ENCODE assay signal across 9 cellular contexts in the genomic region with DNA sequence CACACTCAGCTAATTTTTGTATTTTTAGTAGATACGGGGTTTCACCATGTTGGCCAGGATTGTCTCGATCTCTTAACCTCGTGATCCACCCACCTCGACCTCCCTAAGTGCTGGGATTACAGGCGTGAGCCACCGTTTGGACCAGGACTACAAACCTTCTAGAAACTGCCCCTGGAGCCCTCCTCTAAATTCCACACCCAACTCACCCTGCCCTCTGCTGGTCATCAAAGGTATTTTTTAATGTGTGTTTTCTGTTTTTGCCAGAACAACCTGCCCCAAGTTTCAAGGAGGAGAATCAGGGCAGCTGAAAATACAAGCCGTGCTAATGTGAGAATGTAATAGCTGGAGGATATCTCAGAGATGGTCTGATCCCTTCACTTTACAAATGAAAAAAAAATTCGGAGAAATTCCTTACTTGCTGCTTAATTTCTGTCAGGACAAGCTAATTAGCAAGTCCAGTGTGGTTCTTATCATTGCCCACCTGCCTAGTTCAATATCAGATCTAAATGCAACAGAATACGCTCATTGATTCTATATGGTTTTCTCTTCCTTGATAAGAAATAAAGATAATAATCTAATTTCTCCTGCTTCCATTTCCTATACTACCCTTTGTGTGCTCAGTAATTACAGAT. TPM values are rescaled to one million over a fixed set of nuclear protein-coding genes. Genes with fewer than 3 reads are reported as not detected.
DNase-seq lines count a peak whose midpoint lies in the region; ATAC-seq and TF ChIP-seq lines count a peak whose summit lies in the region.
"Had no signal": no experiment of that assay in that cellular context is flagged by ENCODE, and none has a peak within 500 bp of the region (broad histone marks: within the 10 kb centered on the region; RNA-seq: fewer than 3 reads in every experiment).

No MANE protein-coding gene starts in this region.

- no peaks in the 10 kb centered on the region for H3K36me3 Mint-ChIP-seq in natural killer cell
- no peaks in the 10 kb centered on the region for H3K36me3 Mint-ChIP-seq in natural killer cell treated with Interleukin-12 subunit alpha and Interleukin-12 subunit beta and Interleukin-15 and Interleukin-18, amount 100 ng/mL, for 72 hours
- H3K36me3 Mint-ChIP-seq in naive thymus-derived CD4-positive, alpha-beta T cell: peaks cover 0 to 4% (median 0%) of the 10 kb centered on the region in 5 donors

- no peaks in the 10 kb centered on the region for H3K36me3 ChIP-seq in SK-N-SH (replicated peaks in 1 of 2; ENCODE audit: control insufficient read depth in 1 of 2, insufficient read depth in 2 of 2, low read length in 1 of 2)
- H3K36me3 ChIP-seq in naive thymus-derived CD4-positive, alpha-beta T cell (ENCODE audit: control insufficient read depth in 2 of 3, insufficient read depth in 3 of 3, low read length in 3 of 3): no peaks in the 10 kb centered on the region

- H3K9ac ChIP-seq in SK-N-SH: no peak overlapping the region

- POLR2A ChIA-PET in SK-N-SH (lab: Yijun Ruan, JAX): interaction anchor here (0.6 kb wide), 1 partner anchor 51 kb away, joined by 3 read pairs; no protein-coding TSS in a partner anchor
- POLR2A ChIA-PET in naive thymus-derived CD4-positive, alpha-beta T cell (lab: Charles Lee): no interaction called here

- no peaks in the 10 kb centered on the region for H3K4me1 Mint-ChIP-seq in natural killer cell
- H3K4me1 Mint-ChIP-seq in natural killer cell treated with Interleukin-12 subunit alpha and Interleukin-12 subunit beta and Interleukin-15 and Interleukin-18, amount 100 ng/mL, for 72 hours (ENCODE audit: low read depth in 2 of 2): peaks cover 0 to 4% of the 10 kb centered on the region in 2 donors
- H3K4me1 Mint-ChIP-seq in naive thymus-derived CD4-positive, alpha-beta T cell: peaks cover 5 to 18% (median 13%) of the 10 kb centered on the region in 7 donors

- peaks cover 35% of the 10 kb centered on the region for H3K27me3 ChIP-seq in SK-N-SH (ENCODE audit: insufficient read depth)
- peaks cover 0 to 3% of the 10 kb centered on the region in 2 donors for H3K27me3 ChIP-seq in naive thymus-derived CD4-positive, alpha-beta T cell (ENCODE audit: control insufficient read depth in 2 of 2, insufficient read depth in 2 of 2, low read length in 2 of 2)

- H3K27me3 Mint-ChIP-seq in natural killer cell (ENCODE audit: low read depth in 2 of 2): peaks cover 43 to 70% of the 10 kb centered on the region in 2 donors
- H3K27me3 Mint-ChIP-seq in natural killer cell treated with Interleukin-12 subunit alpha and Interleukin-12 subunit beta and Interleukin-15 and Interleukin-18, amount 100 ng/mL, for 72 hours: peaks cover 44 to 51% of the 10 kb centered on the region in 2 donors
- H3K27me3 Mint-ChIP-seq in naive thymus-derived CD4-positive, alpha-beta T cell: peaks cover 51 to 62% (median 57%) of the 10 kb centered on the region in 5 donors

- H3K27ac ChIP-seq in SK-N-SH (ENCODE audit: low read depth in 2 of 2, low read length in 1 of 2): no peak overlapping the region
- no peak overlapping the region for H3K27ac ChIP-seq in naive thymus-derived CD4-positive, alpha-beta T cell (ENCODE audit: low read depth, low read length)

- DNase-seq in natural killer cell (no peak), LHCN-M2 (ENCODE audit: low read depth) (peak; percentile 45), SK-N-SH (peak; percentile 76)
- DNase-seq in natural killer cell treated with Interleukin-12 subunit alpha and Interleukin-12 subunit beta and Interleukin-15 and Interleukin-18, amount 100 ng/mL, for 72 hours (ENCODE audit: low spot score): no peak
- DNase-seq in effector CD4-positive, alpha-beta T cell: peak; percentile 14
- DNase-seq in naive thymus-derived CD4-positive, alpha-beta T cell: peak in 8 of 9 donors; percentile 8 to 50 (median 30)

- CTCF ChIA-PET in SK-N-SH (lab: Yijun Ruan, JAX): interaction anchor here (0.6 to 3.7 kb wide), 36 partner anchors 9 to 280 kb away, joined by 3 to 22 read pairs (median 5); a partner anchor contains a TSS
- CTCF ChIA-PET in naive thymus-derived CD4-positive, alpha-beta T cell (lab: Charles Lee): interaction anchor here (0.6 to 2.5 kb wide), 5 partner anchors 36 to 993 kb away, joined by 3 to 9 read pairs (median 8); no protein-coding TSS in a partner anchor

- H3K9me3 ChIP-seq in SK-N-SH: no peaks in the 10 kb centered on the region
- H3K9me3 ChIP-seq in naive thymus-derived CD4-positive, alpha-beta T cell (ENCODE audit: control insufficient read depth in 2 of 3, low read length in 3 of 3): no peaks in the 10 kb centered on the region

- peak; percentile 71 for TF ChIP-seq RAD21 in SK-N-SH (IDR thresholded peaks at IDR 0.05; ENCODE audit: low read length)

- no peak overlapping the region for H2AFZ ChIP-seq in SK-N-SH (ENCODE audit: low read depth)

- TF ChIP-seq CTCF in natural killer cell (IDR thresholded peaks at IDR 0.05) (peak; percentile 76), SK-N-SH (IDR thresholded peaks at IDR 0.05) (peak; percentile 76)

- WGBS in SK-N-SH (ENCODE audit: low lambda C conversion rate): 3% methylated on average over 9 of the region's 9 CpGs

- no peak for TF ChIP-seq EP300 in SK-N-SH (IDR thresholded peaks at IDR 0.05; ENCODE audit: borderline replicate concordance in 1 of 2, low read depth in 1 of 2, low read length in 1 of 2)

- no peak overlapping the region for H3K4me2 ChIP-seq in SK-N-SH

- no peaks in the 10 kb centered on the region for H3K79me2 ChIP-seq in SK-N-SH (ENCODE audit: insufficient read depth)

- no peak overlapping the region for H3K4me3 ChIP-seq in SK-N-SH (ENCODE audit: low read depth in 2 of 2, low read length in 1 of 2)
- no peak overlapping the region for H3K4me3 ChIP-seq in naive thymus-derived CD4-positive, alpha-beta T cell (ENCODE audit: low read length)

- ATAC-seq in natural killer cell: peak in 2 of 3 donors; percentile 56 to 69
- no peak for ATAC-seq in natural killer cell treated with Interleukin-12 subunit alpha and Interleukin-12 subunit beta and Interleukin-15 and Interleukin-18, amount 100 ng/mL, for 72 hours
- peak; percentile 57 for ATAC-seq in naive thymus-derived CD4-positive, alpha-beta T cell
- ATAC-seq in HG03442 (IDR thresholded peaks at IDR 0.05; ENCODE audit: unreplicated experiment): no peak
- ATAC-seq in GM21576 (IDR thresholded peaks at IDR 0.05; ENCODE audit: unreplicated experiment): no peak

- peaks cover 0 to 5% of the 10 kb centered on the region in 2 experiments; a peak in 1 of 4 replicates for H3K4me1 ChIP-seq in SK-N-SH (ENCODE audit: control insufficient read depth in 1 of 2, insufficient read depth in 2 of 2, low read depth in 1 of 2, low read length in 1 of 2)
- no peaks in the 10 kb centered on the region for H3K4me1 ChIP-seq in naive thymus-derived CD4-positive, alpha-beta T cell (ENCODE audit: control insufficient read depth in 2 of 2, insufficient read depth in 2 of 2, low read length in 2 of 2)

- no peak overlapping the region for H3K27ac Mint-ChIP-seq in natural killer cell
- H3K27ac Mint-ChIP-seq in natural killer cell treated with Interleukin-12 subunit alpha and Interleukin-12 subunit beta and Interleukin-15 and Interleukin-18, amount 100 ng/mL, for 72 hours: no peak overlapping the region
- no peak overlapping the region for H3K27ac Mint-ChIP-seq in naive thymus-derived CD4-positive, alpha-beta T cell
- H3K27ac Mint-ChIP-seq: dendritic cell treated with granulocyte-macrophage colony-stimulating factor and Interleukin-4, amounts not matched to agents 40 ng/mL and 50 ng/mL, for 4 days had no signal

- H3F3A ChIP-seq in SK-N-SH (replicated peaks; ENCODE audit: insufficient read depth): no peaks in the 10 kb centered on the region

- intact Hi-C loops in natural killer cell (cut with micrococcal nuclease): loop anchor here (2.0 kb wide), 2 partner anchors 143 to 381 kb away; no protein-coding TSS in a partner anchor
- intact Hi-C loops in naive thymus-derived CD4-positive, alpha-beta T cell (cut with micrococcal nuclease): loop anchor here (1.0 to 5.0 kb wide), 6 partner anchors 109 to 381 kb away; no protein-coding TSS in a partner anchor

- H4K20me1 ChIP-seq in SK-N-SH (ENCODE audit: insufficient read depth): no peaks in the 10 kb centered on the region

- no peaks in the 10 kb centered on the region for H3K9me2 ChIP-seq in SK-N-SH

- no peaks in the 10 kb centered on the region for H3K9me3 Mint-ChIP-seq in natural killer cell
- no peaks in the 10 kb centered on the region for H3K9me3 Mint-ChIP-seq in natural killer cell treated with Interleukin-12 subunit alpha and Interleukin-12 subunit beta and Interleukin-15 and Interleukin-18, amount 100 ng/mL, for 72 hours
- no peaks in the 10 kb centered on the region for H3K9me3 Mint-ChIP-seq in naive thymus-derived CD4-positive, alpha-beta T cell
- H3K9me3 Mint-ChIP-seq: dendritic cell treated with granulocyte-macrophage colony-stimulating factor and Interleukin-4, amounts not matched to agents 40 ng/mL and 50 ng/mL, for 4 days had no signal

- H3K4me3 Mint-ChIP-seq in natural killer cell: no peak overlapping the region
- H3K4me3 Mint-ChIP-seq in natural killer cell treated with Interleukin-12 subunit alpha and Interleukin-12 subunit beta and Interleukin-15 and Interleukin-18, amount 100 ng/mL, for 72 hours: no peak overlapping the region
- peak overlapping the region in 1 of 10 donors; percentile 35 for H3K4me3 Mint-ChIP-seq in naive thymus-derived CD4-positive, alpha-beta T cell
- H3K4me3 Mint-ChIP-seq: dendritic cell treated with granulocyte-macrophage colony-stimulating factor and Interleukin-4, amounts not matched to agents 40 ng/mL and 50 ng/mL, for 4 days had no signal

TF ChIP-seq in SK-N-SH, 30 proteins besides CTCF, POLR2A, EP300 and RAD21 (continues in another document):
- TF ChIP-seq NFIC (IDR thresholded peaks at IDR 0.05; ENCODE audit: borderline replicate concordance) (no peak), SMC3 (IDR thresholded peaks at IDR 0.05; ENCODE audit: low read depth, low read length) (peak; percentile 56; the same call in 1 of the 2 replicates), ELF1 (IDR thresholded peaks at IDR 0.05) (no peak)
- TF ChIP-seq, protein P1, sequence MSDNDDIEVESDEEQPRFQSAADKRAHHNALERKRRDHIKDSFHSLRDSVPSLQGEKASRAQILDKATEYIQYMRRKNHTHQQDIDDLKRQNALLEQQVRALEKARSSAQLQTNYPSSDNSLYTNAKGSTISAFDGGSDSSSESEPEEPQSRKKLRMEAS (IDR thresholded peaks at IDR 0.05; ENCODE audit: low read depth): no peak

RNA-seq across cellular contexts. Expression of a gene that starts 4.1 kb away (rescaled TPM):
- total RNA-seq in natural killer cell: under 1 TPM; 0.43 to 0.68 (median 0.59) TPM
- under 1 TPM; 0.10 to 0.14 TPM for total RNA-seq in natural killer cell treated with Interleukin-12 subunit alpha and Interleukin-12 subunit beta and Interleukin-15 and Interleukin-18, amount 100 ng/mL, for 72 hours
- 1.2 and 1.3 TPM in 2 replicates for total RNA-seq in LHCN-M2 (2014; rRNA removed)
- 1.3 TPM for polyA plus RNA-seq in LHCN-M2 (2012)
- 0.02 and 0.03 TPM in 2 replicates for polyA plus RNA-seq in SK-N-SH (2012; rRNA removed)
- polyA plus RNA-seq in SK-N-SH (2012; cell fraction: cytosol; rRNA removed): 0.04 and 0.05 TPM in 2 replicates
- 0.01 TPM in 2 replicates for polyA plus RNA-seq in SK-N-SH (2012; cell fraction: nucleus; rRNA removed)
- 1 to 10 TPM in 3 of 5 experiments, under 1 TPM in 2; 0.56 to 2.4 (median 1.2) TPM for total RNA-seq in naive thymus-derived CD4-positive, alpha-beta T cell
- 1 to 10 TPM in 1 of 2 donors, under 1 TPM in 1; 0.70 to 1.2 TPM for polyA plus RNA-seq in naive thymus-derived CD4-positive, alpha-beta T cell

Comparison
In these comparisons a context has a peak if more than half of its experiments do, and no peak if none do; other contexts are left out.
1. ATAC-seq: peak in natural killer cell (2 of 3) and naive thymus-derived CD4-positive, alpha-beta T cell (single experiment); none in natural killer cell treated with Interleukin-12 subunit alpha and Interleukin-12 subunit beta and Interleukin-15 and Interleukin-18, amount 100 ng/mL, for 72 hours (0 of 2), HG03442 (single experiment) and GM21576 (single experiment).
2. DNase-seq: peak in LHCN-M2 (single experiment), SK-N-SH (single experiment), effector CD4-positive, alpha-beta T cell (single experiment) and naive thymus-derived CD4-positive, alpha-beta T cell (8 of 9); none in natural killer cell (single experiment) and natural killer cell treated with Interleukin-12 subunit alpha and Interleukin-12 subunit beta and Interleukin-15 and Interleukin-18, amount 100 ng/mL, for 72 hours (single experiment).